Comparison of ENCODE assay signal across 16 cellular contexts in the genomic region with DNA sequence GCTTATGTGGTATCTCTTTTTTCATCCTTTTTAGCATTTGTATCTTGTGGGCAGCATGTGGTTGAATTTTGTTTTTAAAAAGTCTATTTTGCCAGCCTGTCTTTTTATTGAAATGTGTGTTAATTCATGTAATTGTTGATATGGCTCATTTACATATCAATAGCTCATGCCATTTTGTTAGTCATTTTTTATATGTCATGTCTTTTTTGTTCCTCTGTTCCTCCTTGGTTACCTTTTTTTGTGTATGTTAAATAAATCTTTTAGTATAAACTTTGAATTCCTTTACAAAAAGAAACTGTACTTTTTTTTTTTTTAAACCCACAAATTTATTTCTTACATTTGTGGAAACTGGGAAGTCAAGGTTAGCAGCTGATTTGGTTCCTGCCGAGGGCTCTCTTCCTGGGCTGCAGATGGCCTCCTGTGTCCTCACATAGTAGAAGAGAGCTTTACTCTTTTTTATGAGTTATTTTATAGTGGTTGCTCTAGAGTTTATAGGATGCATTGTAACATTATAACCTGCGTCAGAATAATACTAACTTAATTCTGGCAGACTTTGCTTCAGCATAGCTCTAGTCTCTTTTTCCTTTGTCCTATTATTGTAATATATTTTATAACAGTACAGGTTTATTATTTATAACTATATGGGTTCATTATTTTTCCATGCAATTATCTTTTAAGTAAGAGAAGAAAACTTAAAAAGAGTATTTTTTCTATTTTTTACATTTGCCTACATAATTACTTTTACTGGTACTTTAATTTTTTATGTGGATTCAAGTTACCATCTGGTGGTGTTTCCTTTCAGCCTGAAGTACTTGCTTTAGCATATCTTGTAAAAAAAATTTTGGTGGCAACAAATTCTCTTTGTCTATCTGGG.
DNase-seq lines count a peak whose midpoint lies in the region; ATAC-seq and FAIRE-seq lines count a peak whose summit lies in the region.
"Had no signal": no experiment of that assay in that cellular context is flagged by ENCODE, and none has a peak within 500 bp of the region (broad histone marks: within the 10 kb centered on the region; RNA-seq: fewer than 3 reads in every experiment).

No MANE protein-coding gene starts in this region.

- H3K23ac ChIP-seq in mesendoderm (ENCODE audit: low read length), result no peak overlapping the region

- DNase-seq in activated T-cell treated with anti-CD3 and anti-CD28 coated beads, Interleukin-2, amount 50 U/mL, for 72 hours, result no peak
- no peak for DNase-seq in activated T-cell treated with anti-CD3 and anti-CD28 coated beads, Interleukin-2, amount 50 U/mL, for 4 hours
- peak; percentile 9 for DNase-seq in M059J (ENCODE audit: low read depth)
- no peak for DNase-seq in mesendoderm
- no peak for DNase-seq in activated CD8-positive, alpha-beta memory T cell treated with anti-CD3 and anti-CD28 coated beads, Interleukin-2, amount 50 U/mL, for 4 hours
- DNase-seq in midbrain (lab: John Stamatoyannopoulos, UW), result no peak
- DNase-seq: 8988T, DMS79 treated with DMSO at 0.1 percent for 48 hours, MV-4-11, NCI-H1417, NCI-H2029, NCI-H510A treated with DMSO at 0.1 percent for 48 hours, NCI-H82 had no signal

- peaks cover 4 to 5% of the 10 kb centered on the region in 2 donors for H3K9me3 Mint-ChIP-seq in activated T-cell treated with anti-CD3 and anti-CD28 coated beads, Interleukin-2, amount 50 U/mL, for 72 hours
- peaks cover 7% of the 10 kb centered on the region for H3K9me3 Mint-ChIP-seq in activated T-cell treated with anti-CD3 and anti-CD28 coated beads, Interleukin-2, amount 50 U/mL, for 4 hours
- peaks cover 6% of the 10 kb centered on the region for H3K9me3 Mint-ChIP-seq in stimulated activated memory B cell treated with anti-CD40 and anti-IgM and Interleukin-4, amounts not matched to agents 10 μg/mL and 1 μg/mL and 100 μg/mL, for 72 hours

- H3K4ac ChIP-seq in mesendoderm (ENCODE audit: low read depth, low read length), result no peak overlapping the region

- ATAC-seq in activated T-cell treated with anti-CD3 and anti-CD28 coated beads, Interleukin-2, amount 50 U/mL, for 72 hours (replicated peaks in 1 of 2), result no peak
- ATAC-seq in activated T-cell treated with anti-CD3 and anti-CD28 coated beads, Interleukin-2, amount 50 U/mL, for 4 hours, result no peak
- ATAC-seq in stimulated activated memory B cell treated with anti-CD40 and anti-IgM and Interleukin-4, amounts not matched to agents 10 μg/mL and 1 μg/mL and 100 μg/mL, for 72 hours, result no peak

- H2AK5ac ChIP-seq in mesendoderm (ENCODE audit: low read length), result no peak overlapping the region

- H3K56ac ChIP-seq in mesendoderm (ENCODE audit: low read length), result no peak overlapping the region

- no peaks in the 10 kb centered on the region for H3K27me3 ChIP-seq in mesendoderm (ENCODE audit: insufficient read depth, low read length, poor library complexity)
- H3K27me3 ChIP-seq: BLaER1 had no signal

- H3K4me2 ChIP-seq in mesendoderm (ENCODE audit: low read length), result no peak overlapping the region
- H3K4me2 ChIP-seq: BLaER1 had no signal

- H3K4me3 Mint-ChIP-seq in activated T-cell treated with anti-CD3 and anti-CD28 coated beads, Interleukin-2, amount 50 U/mL, for 72 hours, result no peak overlapping the region
- H3K4me3 Mint-ChIP-seq in activated T-cell treated with anti-CD3 and anti-CD28 coated beads, Interleukin-2, amount 50 U/mL, for 4 hours, result no peak overlapping the region
- H3K4me3 Mint-ChIP-seq in stimulated activated memory B cell treated with anti-CD40 and anti-IgM and Interleukin-4, amounts not matched to agents 10 μg/mL and 1 μg/mL and 100 μg/mL, for 72 hours, result no peak overlapping the region

- H2BK5ac ChIP-seq in mesendoderm (ENCODE audit: low read length), result no peak overlapping the region

- no peak overlapping the region for H2BK15ac ChIP-seq in mesendoderm (replicated peaks; ENCODE audit: low read depth)

- no peak overlapping the region for H3K27ac ChIP-seq in mesendoderm (ENCODE audit: low read depth, low read length)
- H3K27ac ChIP-seq: BLaER1 had no signal

- no peaks in the 10 kb centered on the region for H3K4me1 ChIP-seq in mesendoderm (ENCODE audit: control insufficient read depth, low read depth, low read length)

- H3K36me3 ChIP-seq in mesendoderm (ENCODE audit: control insufficient read depth, insufficient read depth, low read length), result no peaks in the 10 kb centered on the region

- H3K79me2 ChIP-seq in mesendoderm (ENCODE audit: control insufficient read depth, insufficient read depth, low read length), result no peaks in the 10 kb centered on the region

- no peak overlapping the region for H3K18ac ChIP-seq in mesendoderm (ENCODE audit: low read length)

- H3K36me3 Mint-ChIP-seq in activated T-cell treated with anti-CD3 and anti-CD28 coated beads, Interleukin-2, amount 50 U/mL, for 72 hours (ENCODE audit: insufficient read depth in 2 of 2), result peaks cover 18 to 39% of the 10 kb centered on the region in 2 donors
- peaks cover 45% of the 10 kb centered on the region for H3K36me3 Mint-ChIP-seq in activated T-cell treated with anti-CD3 and anti-CD28 coated beads, Interleukin-2, amount 50 U/mL, for 4 hours (ENCODE audit: insufficient read depth)
- H3K36me3 Mint-ChIP-seq in stimulated activated memory B cell treated with anti-CD40 and anti-IgM and Interleukin-4, amounts not matched to agents 10 μg/mL and 1 μg/mL and 100 μg/mL, for 72 hours, result peaks cover 73% of the 10 kb centered on the region

- no peak overlapping the region for H4K5ac ChIP-seq in mesendoderm (ENCODE audit: low read length)

- H3K9ac ChIP-seq in mesendoderm (ENCODE audit: low read length), result no peak overlapping the region
- H3K9ac ChIP-seq: BLaER1 had no signal

- no peaks in the 10 kb centered on the region for H3K79me1 ChIP-seq in mesendoderm (ENCODE audit: low read length)

- H3K27ac Mint-ChIP-seq in activated T-cell treated with anti-CD3 and anti-CD28 coated beads, Interleukin-2, amount 50 U/mL, for 72 hours, result peak overlapping the region; percentile 60
- peak overlapping the region; percentile 66 for H3K27ac Mint-ChIP-seq in stimulated activated memory B cell treated with anti-CD40 and anti-IgM and Interleukin-4, amounts not matched to agents 10 μg/mL and 1 μg/mL and 100 μg/mL, for 72 hours

- H4K8ac ChIP-seq in mesendoderm (ENCODE audit: low read depth, low read length), result no peak overlapping the region

- FAIRE-seq in colon (lab: Jason Lieb, UNC), result peak; percentile 58

- H2BK120ac ChIP-seq in mesendoderm (ENCODE audit: low read depth, low read length), result no peak overlapping the region

- WGBS in mesendoderm (ENCODE audit: extremely low coverage, insufficient coverage, low lambda C conversion rate), result no CpG with 5 or more reads among the region's 2 CpGs

- H3K4me1 Mint-ChIP-seq in activated T-cell treated with anti-CD3 and anti-CD28 coated beads, Interleukin-2, amount 50 U/mL, for 72 hours (ENCODE audit: low read depth), result peaks cover 28% of the 10 kb centered on the region
- peaks cover 22% of the 10 kb centered on the region for H3K4me1 Mint-ChIP-seq in activated T-cell treated with anti-CD3 and anti-CD28 coated beads, Interleukin-2, amount 50 U/mL, for 4 hours (ENCODE audit: low read depth)
- H3K4me1 Mint-ChIP-seq in stimulated activated memory B cell treated with anti-CD40 and anti-IgM and Interleukin-4, amounts not matched to agents 10 μg/mL and 1 μg/mL and 100 μg/mL, for 72 hours, result peaks cover 38% of the 10 kb centered on the region

- no peak overlapping the region for H3K4me3 ChIP-seq in mesendoderm (ENCODE audit: low read length)
- H3K4me3 ChIP-seq: BLaER1 had no signal

- no peaks in the 10 kb centered on the region for H3K27me3 Mint-ChIP-seq in activated T-cell treated with anti-CD3 and anti-CD28 coated beads, Interleukin-2, amount 50 U/mL, for 72 hours (ENCODE audit: low read depth)
- no peaks in the 10 kb centered on the region for H3K27me3 Mint-ChIP-seq in activated T-cell treated with anti-CD3 and anti-CD28 coated beads, Interleukin-2, amount 50 U/mL, for 4 hours (ENCODE audit: low read depth)
- H3K27me3 Mint-ChIP-seq in stimulated activated memory B cell treated with anti-CD40 and anti-IgM and Interleukin-4, amounts not matched to agents 10 μg/mL and 1 μg/mL and 100 μg/mL, for 72 hours, result no peaks in the 10 kb centered on the region
